22 cellular contexts compared by ENCODE assay signal in genomic region chr12:38166225-38166624, GRCh38.
"Had no signal": no experiment of that assay in that cellular context is flagged by ENCODE, and none has a peak within 500 bp of the region (broad histone marks: within the 10 kb centered on the region; RNA-seq: fewer than 3 reads in every experiment).

No MANE protein-coding gene starts in this region.

- DNase-seq: colonic mucosa; cortex of kidney; effector CD4-positive, alpha-beta T cell; effector memory CD4-positive, alpha-beta T cell; esophagus squamous epithelium; foreskin fibroblast; foreskin melanocyte; gastrocnemius medialis; glutamatergic neuron; head of caudate nucleus; heart right ventricle; hippocampal formation; left cardiac atrium; left lung; left ventricle myocardium superior; lower lobe of right lung; mesendoderm; mucosa of descending colon; naive B cell had no signal

- H3K36me3 Mint-ChIP-seq: memory B cell, mesothelial cell of epicardium had no signal

- H3K36me3 ChIP-seq: colonic mucosa, esophagus squamous epithelium, gastrocnemius medialis, heart right ventricle, left lung, lower lobe of right lung had no signal

- H3K4me1 ChIP-seq: colonic mucosa, esophagus squamous epithelium, gastrocnemius medialis, heart right ventricle, left lung, lower lobe of right lung had no signal

- H3K27me3 ChIP-seq: colonic mucosa, esophagus squamous epithelium, gastrocnemius medialis, heart right ventricle, left lung had no signal

- H3K27ac Mint-ChIP-seq: dendritic cell treated with granulocyte-macrophage colony-stimulating factor and Interleukin-4, amounts not matched to agents 40 ng/mL and 50 ng/mL, for 4 days; memory B cell; mesothelial cell of epicardium; naive B cell had no signal

- H3K27me3 Mint-ChIP-seq: dendritic cell treated with granulocyte-macrophage colony-stimulating factor and Interleukin-4, amounts not matched to agents 40 ng/mL and 50 ng/mL, for 4 days; memory B cell; naive B cell had no signal

- H3K9me3 ChIP-seq: colonic mucosa, gastrocnemius medialis, lower lobe of right lung had no signal

- H3K4me1 Mint-ChIP-seq: memory B cell, mesothelial cell of epicardium, naive B cell had no signal

- H3K27ac ChIP-seq: colonic mucosa, esophagus squamous epithelium, gastrocnemius medialis, heart right ventricle, left lung, lower lobe of right lung had no signal

- H3K4me3 ChIP-seq: colonic mucosa, esophagus squamous epithelium, gastrocnemius medialis, heart right ventricle, left lung, lower lobe of right lung, mucosa of descending colon had no signal

- H3K4me3 Mint-ChIP-seq: dendritic cell treated with granulocyte-macrophage colony-stimulating factor and Interleukin-4, amounts not matched to agents 40 ng/mL and 50 ng/mL, for 4 days; memory B cell; mesothelial cell of epicardium; naive B cell had no signal
